ENCODE assay signal across 14 cellular contexts in genomic region chr1:167654975-167655575, GRCh38. TPM values are rescaled to one million over a fixed set of nuclear protein-coding genes. Genes with fewer than 3 reads are reported as not detected.
DNase-seq lines count a peak whose midpoint lies in the region; ATAC-seq and TF ChIP-seq lines count a peak whose summit lies in the region.
"Had no signal": no experiment of that assay in that cellular context is flagged by ENCODE, and none has a peak within 500 bp of the region (broad histone marks: within the 10 kb centered on the region; RNA-seq: fewer than 3 reads in every experiment).

No MANE protein-coding gene starts in this region.

- H3K4me1 ChIP-seq in right atrium auricular region (peaks cover 0 to 92% of the 10 kb centered on the region in 2 donors), gastrocnemius medialis (peaks cover 65 to 81% of the 10 kb centered on the region in 2 donors)

- H3K36me3 ChIP-seq in KOPT-K1 (ENCODE audit: insufficient read depth, low read length) (peaks cover 50% of the 10 kb centered on the region), right atrium auricular region (no peaks in the 10 kb centered on the region), gastrocnemius medialis (no peaks in the 10 kb centered on the region)
- H3K36me3 ChIP-seq: gastroesophageal sphincter, tibial nerve had no signal

- no peaks in the 10 kb centered on the region for H3K27me3 Mint-ChIP-seq in activated naive CD8-positive, alpha-beta T cell

- no peak overlapping the region for H3K4me3 ChIP-seq in right atrium auricular region
- no peak overlapping the region for H3K4me3 ChIP-seq in gastrocnemius medialis
- H3K4me3 ChIP-seq: gastroesophageal sphincter, tibial nerve had no signal

- no peak for TF ChIP-seq CTCF in right atrium auricular region (IDR thresholded peaks at IDR 0.05)
- no peak for TF ChIP-seq CTCF in gastrocnemius medialis (IDR thresholded peaks at IDR 0.05 in 4 of 5, conservative IDR thresholded peaks at IDR 0.05 in 1 of 5)

- H3K9me3 ChIP-seq in KOPT-K1 (ENCODE audit: insufficient read depth, low read length, poor library complexity, severe bottlenecking) (no peaks in the 10 kb centered on the region), right atrium auricular region (no peaks in the 10 kb centered on the region), gastrocnemius medialis (no peaks in the 10 kb centered on the region)
- H3K9me3 ChIP-seq: gastroesophageal sphincter, tibial nerve had no signal

- no peak for ATAC-seq in gastrocnemius medialis
- ATAC-seq: gastroesophageal sphincter had no signal

- TF ChIP-seq POLR2A in gastrocnemius medialis (IDR thresholded peaks at IDR 0.05): no peak

- peak overlapping the region; percentile 81 for H3K27ac Mint-ChIP-seq in activated naive CD8-positive, alpha-beta T cell
- H3K27ac Mint-ChIP-seq: progenitor cell of endocrine pancreas had no signal

- intact Hi-C loops in gastrocnemius medialis (cut with DNase I; ENCODE audit: low total_unique reads): no loop called here

- in situ Hi-C loops in gastrocnemius medialis (cut with MboI; ENCODE audit: low sequenced_read_pairs in 4 of 4): no loop called here

- H3K9me3 Mint-ChIP-seq in activated naive CD8-positive, alpha-beta T cell (ENCODE audit: low read depth): no peaks in the 10 kb centered on the region

- H3K27me3 ChIP-seq in right atrium auricular region: no peaks in the 10 kb centered on the region
- no peaks in the 10 kb centered on the region for H3K27me3 ChIP-seq in gastrocnemius medialis
- H3K27me3 ChIP-seq: gastroesophageal sphincter, tibial nerve had no signal

- H3K27ac ChIP-seq in KOPT-K1 (ENCODE audit: low read depth, low read length, poor library complexity, severe bottlenecking): peak overlapping the region; percentile 37
- H3K27ac ChIP-seq in right atrium auricular region: peak overlapping the region; percentile 27 to 57
- H3K27ac ChIP-seq in gastrocnemius medialis: peak overlapping the region; percentile 41 to 87 (median 82)
- H3K27ac ChIP-seq in substantia nigra (ENCODE audit: low read depth, low read length, poor library complexity, severe bottlenecking): no peak overlapping the region
- H3K27ac ChIP-seq: tibial nerve had no signal

- peaks cover 4% of the 10 kb centered on the region for H3K36me3 Mint-ChIP-seq in activated naive CD8-positive, alpha-beta T cell

- no peak for DNase-seq in right atrium auricular region (ENCODE audit: low spot score)
- no peak for DNase-seq in gastrocnemius medialis
- no peak for DNase-seq in substantia nigra (lab: John Stamatoyannopoulos, UW)
- no peak for DNase-seq in activated gamma-delta T cell (lab: John Stamatoyannopoulos, UW)
- no peak for DNase-seq in stimulated activated CD4-positive, alpha-beta T cell treated with anti-CD3 and anti-CD28 coated beads, Interleukin-15, amount 100 ng/mL, for 24 hours
- DNase-seq: activated CD4-positive, alpha-beta T cell treated with anti-CD3 and anti-CD28 coated beads, Interleukin-2, amount 50 U/mL, for 48 hours; activated effector memory CD4-positive, alpha-beta T cell treated with anti-CD3 and anti-CD28 coated beads, Interleukin-2, amount 50 U/mL, for 16 hours; NCI-H2081 treated with DMSO at 0.1 percent for 48 hours had no signal

- H3K4me3 Mint-ChIP-seq in activated naive CD8-positive, alpha-beta T cell: no peak overlapping the region
- H3K4me3 Mint-ChIP-seq: CD14-positive monocyte had no signal

- H3K4me1 Mint-ChIP-seq in activated naive CD8-positive, alpha-beta T cell (ENCODE audit: low read depth): peaks cover 96% of the 10 kb centered on the region

RNA-seq across cellular contexts. Expression of gene RCSD1, which starts 25.0 kb away (rescaled TPM):
- 10 to 100 TPM; 26.5 to 39.3 TPM for total RNA-seq in right atrium auricular region
- 10 to 100 TPM in 1 of 4 donors, 1 to 10 TPM in 3; 6.0 to 14.8 (median 7.5) TPM for total RNA-seq in gastrocnemius medialis
